In the genomic region with DNA sequence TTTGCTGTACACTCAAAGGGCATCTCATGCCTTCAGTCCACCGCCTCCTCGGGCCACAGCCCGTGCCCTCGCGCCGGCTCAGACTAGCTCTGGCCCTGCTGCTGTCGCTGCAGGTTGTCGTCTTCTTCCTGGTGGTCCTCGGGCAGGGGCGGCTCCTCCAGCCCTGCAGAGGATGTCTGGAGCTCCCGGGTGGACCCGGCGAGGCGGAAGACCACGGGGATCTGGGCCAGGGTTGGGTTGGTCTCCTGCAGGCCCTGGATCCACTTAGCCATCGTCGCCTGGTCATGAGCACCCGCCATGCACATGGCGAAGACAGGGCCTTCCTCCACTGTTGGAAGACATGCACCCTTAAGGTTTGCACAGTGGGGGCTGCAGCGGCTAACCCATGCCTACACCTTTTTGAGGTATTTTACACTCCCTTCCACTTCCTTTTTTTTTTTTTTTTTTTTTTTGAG, we compare ENCODE assay signal across 9 cellular contexts. TPM values are rescaled to one million over a fixed set of nuclear protein-coding genes. Genes with fewer than 3 reads are reported as not detected.
DNase-seq lines count a peak whose midpoint lies in the region; ATAC-seq, FAIRE-seq and TF ChIP-seq lines count a peak whose summit lies in the region.
"Had no signal": no experiment of that assay in that cellular context is flagged by ENCODE, and none has a peak within 500 bp of the region (broad histone marks: within the 10 kb centered on the region; RNA-seq: fewer than 3 reads in every experiment).

No MANE protein-coding gene starts in this region.

- no peak for TF ChIP-seq CTCF in BJ (IDR thresholded peaks at IDR 0.05; ENCODE audit: insufficient read depth, low read depth, low read length)
- no peak for TF ChIP-seq CTCF in K562 (IDR thresholded peaks at IDR 0.05 in 2 of 3, conservative IDR thresholded peaks at IDR 0.05 in 1 of 3; ENCODE audit: insufficient read depth in 2 of 3, low read depth in 1 of 3, low read length in 3 of 3)
- no peak for TF ChIP-seq CTCF in lower leg skin (IDR thresholded peaks at IDR 0.05)
- no peak for TF ChIP-seq CTCF in upper lobe of right lung (IDR thresholded peaks at IDR 0.05)

- peak overlapping the region; percentile 90 for H3K4me3 ChIP-seq in BJ (ENCODE audit: low read depth, low read length)
- H3K4me3 ChIP-seq in K562: peak overlapping the region; percentile 77
- H3K4me3 ChIP-seq in lower leg skin (ENCODE audit: low read depth, poor library complexity, severe bottlenecking): peak overlapping the region; percentile 73
- H3K4me3 ChIP-seq in upper lobe of right lung: peak overlapping the region; percentile 89

- peak; percentile 11; the same call in 1 of the 2 replicates for TF ChIP-seq POLR2A in K562 (conservative IDR thresholded peaks at IDR 0.05)
- no peak for TF ChIP-seq POLR2A in lower leg skin (IDR thresholded peaks at IDR 0.05)

- no peak for TF ChIP-seq EP300 in K562 (IDR thresholded peaks at IDR 0.05; ENCODE audit: low read length)

- no peaks in the 10 kb centered on the region for H3K9me3 ChIP-seq in K562 (replicated peaks; ENCODE audit: control insufficient read depth, insufficient read depth, low read depth, low read length)
- no peaks in the 10 kb centered on the region for H3K9me3 ChIP-seq in upper lobe of right lung

- DNase-seq in BJ (ENCODE audit: low read depth): no peak
- no peak for DNase-seq in K562 (ENCODE audit: extremely low read depth in 1 of 4, low spot score in 3 of 4)
- no peak for DNase-seq in lower leg skin (ENCODE audit: low spot score in 2 of 2)
- DNase-seq in upper lobe of right lung: no peak
- no peak for DNase-seq in stimulated activated CD8-positive, alpha-beta memory T cell treated with anti-CD3 and anti-CD28 coated beads, Interleukin-4, amount 100 ng/mL, for 48 hours

- BruUV-seq in K562 (replicated peaks; lab: Mats Ljungman, UMichigan): TSS peak; percentile 88

- H3K36me3 ChIP-seq in BJ (ENCODE audit: control insufficient read depth, insufficient read depth, low read length): peaks cover 2% of the 10 kb centered on the region
- peaks cover 17% of the 10 kb centered on the region; the same call in 2 of the 3 replicates for H3K36me3 ChIP-seq in K562 (ENCODE audit: control insufficient read depth, insufficient read depth, low read length)
- no peaks in the 10 kb centered on the region for H3K36me3 ChIP-seq in upper lobe of right lung

- intact Hi-C loops in K562 (cut with micrococcal nuclease) (no loop called here), lower leg skin (cut with DNase I; ENCODE audit: low total_unique reads) (no loop called here), upper lobe of right lung (cut with DNase I) (no loop called here)

- H3K4me1 ChIP-seq in K562 (replicated peaks in 1 of 2; ENCODE audit: control insufficient read depth in 2 of 2, insufficient read depth in 2 of 2, low read length in 2 of 2) (peaks cover 7 to 33% of the 10 kb centered on the region in 2 experiments; a peak in 4 of 5 replicates), upper lobe of right lung (peaks cover 5% of the 10 kb centered on the region)

- peak overlapping the region; percentile 71 for H2AFZ ChIP-seq in K562 (ENCODE audit: low read depth, low read length)

- ATAC-seq in GM21367 (IDR thresholded peaks at IDR 0.05; ENCODE audit: unreplicated experiment) (peak; percentile 16), HG03558 (IDR thresholded peaks at IDR 0.05; ENCODE audit: extremely low read depth, unreplicated experiment) (peak; percentile 7), K562 (peak; percentile 35), upper lobe of right lung (peak; percentile 13), GM19023 (IDR thresholded peaks at IDR 0.05; ENCODE audit: unreplicated experiment) (no peak)

- H3K9ac ChIP-seq in K562 (ENCODE audit: insufficient read depth in 1 of 2, low read depth in 2 of 2, low read length in 2 of 2): peak overlapping the region; percentile 57 to 83

- H3K27me3 ChIP-seq in BJ (ENCODE audit: control insufficient read depth, insufficient read depth, low read length) (no peaks in the 10 kb centered on the region), K562 (ENCODE audit: control insufficient read depth in 2 of 2, insufficient read depth in 2 of 2, low read length in 2 of 2) (no peaks in the 10 kb centered on the region), upper lobe of right lung (no peaks in the 10 kb centered on the region)

- H3K4me2 ChIP-seq in K562 (ENCODE audit: insufficient read depth, low read length): peak overlapping the region; percentile 82

- TF ChIP-seq RAD21 in K562 (CRISPR knock-in tag; conservative IDR thresholded peaks at IDR 0.05 in 1 of 2, IDR thresholded peaks at IDR 0.05 in 1 of 2): no peak

- 0 out of 3 replicates have a peak, but pooled peaks cover 3% of the 10 kb centered on the region for H3K79me2 ChIP-seq in K562 (ENCODE audit: control insufficient read depth, insufficient read depth, low read length)

- POLR2A ChIA-PET in BJ (lab: Charles Lee) (no interaction called here), K562 (lab: Yijun Ruan, JAX) (interaction anchor here (0.6 to 2.1 kb wide), 2 partner anchors 11 to 43 kb away, joined by 3 to 7 read pairs; no protein-coding TSS in a partner anchor)

- H3K27ac ChIP-seq in K562 (ENCODE audit: extremely low read depth, low read depth, low read length) (peak overlapping the region; percentile 84), upper lobe of right lung (peak overlapping the region; percentile 95)

- no peak for FAIRE-seq in K562 (lab: Jason Lieb, UNC)

- H4K20me1 ChIP-seq in K562 (replicated peaks; ENCODE audit: control insufficient read depth, insufficient read depth, low read length): no peaks in the 10 kb centered on the region

- in situ Hi-C loops in K562 (cut with MboI): no loop called here

- 45% methylated on average over 17 of the region's 20 CpGs for WGBS in K562 (ENCODE audit: insufficient coverage, low coverage, missing lambda C conversion rate)
- 15 to 16% methylated on average over 20 of the region's 20 CpGs for WGBS in lower leg skin, 2 donors

- H3K9me1 ChIP-seq in K562 (ENCODE audit: control insufficient read depth, insufficient read depth, low read length): no peaks in the 10 kb centered on the region

- CTCF ChIA-PET in BJ (lab: Yijun Ruan, JAX) (interaction anchor here (1.4 kb wide), 1 partner anchor 219 kb away, joined by 4 read pairs; no protein-coding TSS in a partner anchor), K562 (lab: Yijun Ruan, JAX; ENCODE audit: low intra/inter-chr PET ratio) (no interaction called here)

RNA-seq across cellular contexts. Expression of a gene that starts 0.5 kb away (rescaled TPM):
- polyA plus RNA-seq in BJ (2011; rRNA removed) (3.1 and 4.6 TPM in 2 replicates), K562 (2011; rRNA removed) (7.0 and 7.8 TPM in 2 replicates), K562 (2014; fragmentation: Illumina TruSeq; extraction: Trizol) (4.2 and 5.6 TPM in 2 replicates), K562 (2014; fragmentation: Nextera tagmentation; extraction: Ambion mirVana) (not detected), K562 (2014; rRNA removed) (5.3 and 7.3 TPM in 2 replicates)
- polyA minus RNA-seq in BJ (2011; rRNA and poly(A)+ RNA removed): 2.7 and 6.5 TPM in 2 replicates
- 12.5 and 24.0 TPM in 2 replicates for total RNA-seq in K562 (2011; cell fraction: chromatin; rRNA removed; ENCODE audit: low replicate concordance)
- 22.4 and 24.2 TPM in 2 replicates for total RNA-seq in K562 (2011; cell fraction: nucleolus; rRNA removed)
- total RNA-seq in K562 (2011; cell fraction: nucleoplasm; rRNA removed): 15.0 and 19.7 TPM in 2 replicates
- total RNA-seq in K562 (2014; rRNA removed) (3.9 and 7.1 TPM in 2 replicates), K562 (2014; rRNA removed; fragmentation: Illumina TruSeq; extraction: Trizol) (1.4 and 1.6 TPM in 2 replicates), K562 (2015; rRNA removed; fragmentation: Illumina TruSeq; extraction: Trizol) (2.9 and 3.8 TPM in 2 replicates), K562 (2021) (5.6 and 8.0 TPM in 2 replicates), lower leg skin (10 to 100 TPM in 3 of 4 donors, 1 to 10 TPM in 1; 8.4 to 16.9 (median 11.6) TPM), upper lobe of right lung (10.7 TPM)
- 7.3 and 15.5 TPM in 2 replicates for polyA plus RNA-seq in K562 (2011; cell fraction: cytosol; rRNA removed)
- polyA plus RNA-seq in K562 (2011; cell fraction: nucleus; rRNA removed): 18.3 and 23.6 TPM in 2 replicates
- polyA plus RNA-seq in K562 (2012): 5.4 and 6.6 TPM in 2 replicates
- 2.4 and 4.9 TPM in 2 replicates for polyA minus RNA-seq in K562 (2011; rRNA and poly(A)+ RNA removed)
- 3.6 and 4.3 TPM in 2 replicates for polyA minus RNA-seq in K562 (2011; cell fraction: cytosol; rRNA and poly(A)+ RNA removed)
- 4.3 and 5.6 TPM in 2 replicates for polyA minus RNA-seq in K562 (2011; cell fraction: nucleus; rRNA and poly(A)+ RNA removed)

RNA-seq across cellular contexts. Expression of a gene that starts 22.8 kb away (rescaled TPM):
- 30.9 and 45.2 TPM in 2 replicates for polyA plus RNA-seq in BJ (2011; rRNA removed)
- 27.9 and 46.4 TPM in 2 replicates for polyA minus RNA-seq in BJ (2011; rRNA and poly(A)+ RNA removed)
- 34.5 and 88.3 TPM in 2 replicates for total RNA-seq in K562 (2011; cell fraction: chromatin; rRNA removed; ENCODE audit: low replicate concordance)
- total RNA-seq in K562 (2011; cell fraction: nucleolus; rRNA removed): 49.9 and 54.2 TPM in 2 replicates
- total RNA-seq in K562 (2011; cell fraction: nucleoplasm; rRNA removed): 31.5 and 36.0 TPM in 2 replicates
- total RNA-seq in K562 (2014; rRNA removed): 82.5 and 91.8 TPM in 2 replicates
- 14.3 and 20.4 TPM in 2 replicates for total RNA-seq in K562 (2014; rRNA removed; fragmentation: Illumina TruSeq; extraction: Trizol)
- 36.5 and 40.4 TPM in 2 replicates for total RNA-seq in K562 (2015; rRNA removed; fragmentation: Illumina TruSeq; extraction: Trizol)
- 71.2 and 73.3 TPM in 2 replicates for total RNA-seq in K562 (2021)
- 43.9 and 66.4 TPM in 2 replicates for polyA plus RNA-seq in K562 (2011; rRNA removed)
- polyA plus RNA-seq in K562 (2011; cell fraction: cytosol; rRNA removed): 81.6 and 108 TPM in 2 replicates
- polyA plus RNA-seq in K562 (2011; cell fraction: nucleus; rRNA removed): 68.9 and 81.7 TPM in 2 replicates
- polyA plus RNA-seq in K562 (2012): 51.8 and 53.6 TPM in 2 replicates
- 44.0 and 49.0 TPM in 2 replicates for polyA plus RNA-seq in K562 (2014; fragmentation: Illumina TruSeq; extraction: Trizol)
- polyA plus RNA-seq in K562 (2014; fragmentation: Nextera tagmentation; extraction: Ambion mirVana): 1 to 10 TPM; 1.1 to 4.2 TPM
- 55.7 and 60.9 TPM in 2 replicates for polyA plus RNA-seq in K562 (2014; rRNA removed)
- polyA minus RNA-seq in K562 (2011; rRNA and poly(A)+ RNA removed): 48.5 and 63.1 TPM in 2 replicates
- polyA minus RNA-seq in K562 (2011; cell fraction: cytosol; rRNA and poly(A)+ RNA removed): 44.3 and 60.1 TPM in 2 replicates
- polyA minus RNA-seq in K562 (2011; cell fraction: nucleus; rRNA and poly(A)+ RNA removed): 12.0 and 18.3 TPM in 2 replicates
- total RNA-seq in lower leg skin: 10 to 100 TPM; 55.9 to 82.8 (median 57.7) TPM
- 44.8 TPM for total RNA-seq in upper lobe of right lung

RNA-seq across cellular contexts. Expression of a gene that starts 25.3 kb away (rescaled TPM):
- polyA plus RNA-seq in BJ (2011; rRNA removed) (not detected in 2 replicates), K562 (2011; rRNA removed) (not detected in 2 replicates), K562 (2014; fragmentation: Illumina TruSeq; extraction: Trizol) (not detected in 2 replicates), K562 (2014; fragmentation: Nextera tagmentation; extraction: Ambion mirVana) (not detected), K562 (2014; rRNA removed) (not detected in 2 replicates)
- not detected in 2 replicates for polyA minus RNA-seq in BJ (2011; rRNA and poly(A)+ RNA removed)
- not detected in 2 replicates for total RNA-seq in K562 (2011; cell fraction: chromatin; rRNA removed; ENCODE audit: low replicate concordance)
- total RNA-seq in K562 (2011; cell fraction: nucleolus; rRNA removed): not detected in 2 replicates
- total RNA-seq in K562 (2011; cell fraction: nucleoplasm; rRNA removed): not detected in 2 replicates
- total RNA-seq in K562 (2014; rRNA removed) (0.16 TPM in 1 of 2 replicates, not detected in the other), K562 (2014; rRNA removed; fragmentation: Illumina TruSeq; extraction: Trizol) (not detected in 2 replicates), K562 (2015; rRNA removed; fragmentation: Illumina TruSeq; extraction: Trizol) (not detected in 2 replicates), K562 (2021) (not detected in 2 replicates), lower leg skin (not detected), upper lobe of right lung (not detected)
- polyA plus RNA-seq in K562 (2011; cell fraction: cytosol; rRNA removed): not detected in 2 replicates
- not detected in 2 replicates for polyA plus RNA-seq in K562 (2011; cell fraction: nucleus; rRNA removed)
- polyA plus RNA-seq in K562 (2012): 0.01 TPM in 1 of 2 replicates, not detected in the other
- not detected in 2 replicates for polyA minus RNA-seq in K562 (2011; rRNA and poly(A)+ RNA removed)
- polyA minus RNA-seq in K562 (2011; cell fraction: cytosol; rRNA and poly(A)+ RNA removed): not detected in 2 replicates
- polyA minus RNA-seq in K562 (2011; cell fraction: nucleus; rRNA and poly(A)+ RNA removed): not detected in 2 replicates
- total RNA-seq: HT1080 had no signal

RNA-seq across cellular contexts. Expression of a gene that starts 32.5 kb away (rescaled TPM):
- polyA plus RNA-seq in BJ (2011; rRNA removed) (227 and 267 TPM in 2 replicates), K562 (2011; rRNA removed) (8.4 and 10.6 TPM in 2 replicates), K562 (2014; fragmentation: Illumina TruSeq; extraction: Trizol) (5.2 and 6.9 TPM in 2 replicates), K562 (2014; fragmentation: Nextera tagmentation; extraction: Ambion mirVana) (under 1 TPM; 0.23 to 0.32 TPM), K562 (2014; rRNA removed) (5.7 and 7.0 TPM in 2 replicates)
- polyA minus RNA-seq in BJ (2011; rRNA and poly(A)+ RNA removed): 49.6 and 65.5 TPM in 2 replicates
- total RNA-seq in K562 (2011; cell fraction: chromatin; rRNA removed; ENCODE audit: low replicate concordance): 1.7 and 4.4 TPM in 2 replicates
- 1.6 and 3.8 TPM in 2 replicates for total RNA-seq in K562 (2011; cell fraction: nucleolus; rRNA removed)
- 3.5 and 5.3 TPM in 2 replicates for total RNA-seq in K562 (2011; cell fraction: nucleoplasm; rRNA removed)
- total RNA-seq in K562 (2014; rRNA removed) (9.1 and 10.1 TPM in 2 replicates), K562 (2014; rRNA removed; fragmentation: Illumina TruSeq; extraction: Trizol) (3.7 and 4.9 TPM in 2 replicates), K562 (2015; rRNA removed; fragmentation: Illumina TruSeq; extraction: Trizol) (3.4 and 3.5 TPM in 2 replicates), K562 (2021) (5.8 and 6.1 TPM in 2 replicates), lower leg skin (10 to 100 TPM in 3 of 4 donors, 1 to 10 TPM in 1; 7.7 to 72.3 (median 19.7) TPM), upper lobe of right lung (27.3 TPM)
- polyA plus RNA-seq in K562 (2011; cell fraction: cytosol; rRNA removed): 15.3 and 31.5 TPM in 2 replicates
- 5.2 and 8.0 TPM in 2 replicates for polyA plus RNA-seq in K562 (2011; cell fraction: nucleus; rRNA removed)
- 4.4 and 6.5 TPM in 2 replicates for polyA plus RNA-seq in K562 (2012)
- polyA minus RNA-seq in K562 (2011; rRNA and poly(A)+ RNA removed): 12.1 and 16.9 TPM in 2 replicates
- 5.6 and 8.2 TPM in 2 replicates for polyA minus RNA-seq in K562 (2011; cell fraction: cytosol; rRNA and poly(A)+ RNA removed)
- polyA minus RNA-seq in K562 (2011; cell fraction: nucleus; rRNA and poly(A)+ RNA removed): 1.2 and 2.8 TPM in 2 replicates

RNA-seq across cellular contexts. Expression of a gene that starts 52.9 kb away (rescaled TPM):
- polyA plus RNA-seq in BJ (2011; rRNA removed) (70.7 and 83.9 TPM in 2 replicates), K562 (2011; rRNA removed) (38.4 and 43.8 TPM in 2 replicates), K562 (2014; fragmentation: Illumina TruSeq; extraction: Trizol) (147 and 170 TPM in 2 replicates), K562 (2014; fragmentation: Nextera tagmentation; extraction: Ambion mirVana) (10 to 100 TPM; 16.7 to 49.1 TPM), K562 (2014; rRNA removed) (99.8 and 115 TPM in 2 replicates)
- polyA minus RNA-seq in BJ (2011; rRNA and poly(A)+ RNA removed): 34.2 and 50.2 TPM in 2 replicates
- total RNA-seq in K562 (2011; cell fraction: chromatin; rRNA removed; ENCODE audit: low replicate concordance): 33.4 and 92.9 TPM in 2 replicates
- total RNA-seq in K562 (2011; cell fraction: nucleolus; rRNA removed): 71.2 and 72.1 TPM in 2 replicates
- 70.5 and 83.9 TPM in 2 replicates for total RNA-seq in K562 (2011; cell fraction: nucleoplasm; rRNA removed)
- total RNA-seq in K562 (2014; rRNA removed) (74.2 and 118 TPM in 2 replicates), K562 (2014; rRNA removed; fragmentation: Illumina TruSeq; extraction: Trizol) (56.3 and 71.5 TPM in 2 replicates), K562 (2015; rRNA removed; fragmentation: Illumina TruSeq; extraction: Trizol) (125 and 129 TPM in 2 replicates), K562 (2021) (105 and 107 TPM in 2 replicates), lower leg skin (10 to 100 TPM; 22.3 to 41.5 (median 35.4) TPM), upper lobe of right lung (44.3 TPM)
- 124 and 196 TPM in 2 replicates for polyA plus RNA-seq in K562 (2011; cell fraction: cytosol; rRNA removed)
- 82.4 and 93.1 TPM in 2 replicates for polyA plus RNA-seq in K562 (2011; cell fraction: nucleus; rRNA removed)
- polyA plus RNA-seq in K562 (2012): 94.4 and 105 TPM in 2 replicates
- 25.4 and 33.3 TPM in 2 replicates for polyA minus RNA-seq in K562 (2011; rRNA and poly(A)+ RNA removed)
- 35.9 and 36.6 TPM in 2 replicates for polyA minus RNA-seq in K562 (2011; cell fraction: cytosol; rRNA and poly(A)+ RNA removed)
- 19.3 and 19.7 TPM in 2 replicates for polyA minus RNA-seq in K562 (2011; cell fraction: nucleus; rRNA and poly(A)+ RNA removed)
